In genomic region chr5:141777711-141778110, GRCh38 we compare ENCODE assay signal across 23 cellular contexts.
"Had no signal": no experiment of that assay in that cellular context is flagged by ENCODE, and none has a peak within 500 bp of the region (broad histone marks: within the 10 kb centered on the region; RNA-seq: fewer than 3 reads in every experiment).

No MANE protein-coding gene starts in this region.

- H3K4me3 Mint-ChIP-seq: activated CD4-positive, alpha-beta memory T cell treated with anti-CD3 and anti-CD28 coated beads, Interleukin-2, amount 10 ng/mL, durations not matched to agents 7 days and 5 days; activated naive CD4-positive, alpha-beta T cell treated with anti-CD3 and anti-CD28 coated beads, Interleukin-2, amount 10 ng/mL, durations not matched to agents 7 days and 5 days; activated naive CD8-positive, alpha-beta T cell treated with anti-CD3 and anti-CD28 coated beads for 36 hours; activated T-cell treated with anti-CD3 and anti-CD28 coated beads, Interleukin-2, amount 50 U/mL, for 72 hours; T-cell had no signal

- H3K9me3 Mint-ChIP-seq: activated CD4-positive, alpha-beta memory T cell treated with anti-CD3 and anti-CD28 coated beads, Interleukin-2, amount 10 ng/mL, durations not matched to agents 7 days and 5 days; activated naive CD4-positive, alpha-beta T cell treated with anti-CD3 and anti-CD28 coated beads, Interleukin-2, amount 10 ng/mL, durations not matched to agents 7 days and 5 days; activated naive CD8-positive, alpha-beta T cell treated with anti-CD3 and anti-CD28 coated beads for 36 hours; activated T-cell treated with anti-CD3 and anti-CD28 coated beads, Interleukin-2, amount 50 U/mL, for 72 hours; activated T-helper 2 cell treated with anti-CD3 and anti-CD28 coated beads, Interferon-gamma antibody, Interleukin-2, Interleukin-4, amounts not matched to agents 10 μg/mL and 5 μg/mL and 100 μg/mL, durations not matched to agents 14 hours and 24 hours and 36 hours; T-cell had no signal

- H3K9me3 ChIP-seq: MG63 had no signal

- ATAC-seq: T-cell had no signal

- H2AFZ ChIP-seq: PC-9 had no signal

- H3K4me1 Mint-ChIP-seq: activated naive CD4-positive, alpha-beta T cell treated with anti-CD3 and anti-CD28 coated beads, Interleukin-2, amount 10 ng/mL, durations not matched to agents 7 days and 5 days; T-cell had no signal

- H3K4me2 ChIP-seq: PC-9 had no signal

- H3K36me3 ChIP-seq: MG63 had no signal

- H3K36me3 Mint-ChIP-seq: activated naive CD4-positive, alpha-beta T cell treated with anti-CD3 and anti-CD28 coated beads, Interleukin-2, amount 10 ng/mL, durations not matched to agents 7 days and 5 days; activated naive CD8-positive, alpha-beta T cell treated with anti-CD3 and anti-CD28 coated beads for 36 hours; T-cell had no signal

- DNase-seq: activated CD4-positive, alpha-beta memory T cell treated with anti-CD3 and anti-CD28 coated beads, Interleukin-2, amount 10 ng/mL, durations not matched to agents 7 days and 5 days; activated CD4-positive, alpha-beta T cell treated with anti-CD3 and anti-CD28 coated beads, Interleukin-2, amount 50 U/mL, for 1 hour; activated CD4-positive, CD25-positive, alpha-beta regulatory T cell; activated gamma-delta T cell treated with Interleukin-2 at 50 U/mL for 16 hours; activated naive CD4-positive, alpha-beta T cell treated with anti-CD3 and anti-CD28 coated beads, Interleukin-2, amount 10 ng/mL, durations not matched to agents 7 days and 5 days; activated naive CD8-positive, alpha-beta T cell treated with anti-CD3 and anti-CD28 coated beads for 36 hours; activated T-cell treated with anti-CD3 and anti-CD28 coated beads for 4 hours; activated T-cell treated with anti-CD3 and anti-CD28 coated beads, Interleukin-2, amount 50 U/mL, for 72 hours; cerebellar nuclear complex; KG1; MV-4-11; NCI-H1092 treated with DMSO at 0.1 percent for 48 hours; NCI-H1417 treated with DMSO at 0.1 percent for 48 hours; NCI-H1694; NCI-H2029; NCI-H446; SHP77 treated with DMSO at 0.1 percent for 48 hours; T-cell; T-helper 2 cell; T1000 had no signal

- H3K27ac Mint-ChIP-seq: activated CD4-positive, alpha-beta memory T cell treated with anti-CD3 and anti-CD28 coated beads, Interleukin-2, amount 10 ng/mL, durations not matched to agents 7 days and 5 days; activated naive CD4-positive, alpha-beta T cell treated with anti-CD3 and anti-CD28 coated beads, Interleukin-2, amount 10 ng/mL, durations not matched to agents 7 days and 5 days; activated T-cell treated with anti-CD3 and anti-CD28 coated beads, Interleukin-2, amount 50 U/mL, for 72 hours; activated T-helper 2 cell treated with anti-CD3 and anti-CD28 coated beads, Interferon-gamma antibody, Interleukin-2, Interleukin-4, amounts not matched to agents 10 μg/mL and 5 μg/mL and 100 μg/mL, durations not matched to agents 14 hours and 24 hours and 36 hours; T-cell had no signal

- H3K27me3 ChIP-seq: MG63 had no signal

- H3K27ac ChIP-seq: PC-9 had no signal

- H3K4me3 ChIP-seq: MG63, PC-9 had no signal
